14 cellular contexts compared by ENCODE assay signal in genomic region chr16:11671271-11671670, GRCh38. TPM values are rescaled to one million over a fixed set of nuclear protein-coding genes. Genes with fewer than 3 reads are reported as not detected.
A peak's percentile ranks its signal among the peaks of the same experiment; 100 is the strongest.
DNase-seq lines count a peak whose midpoint lies in the region; ATAC-seq and TF ChIP-seq lines count a peak whose summit lies in the region.
"Had no signal": no experiment of that assay in that cellular context is flagged by ENCODE, and none has a peak within 500 bp of the region (broad histone marks: within the 10 kb centered on the region; RNA-seq: fewer than 3 reads in every experiment).

No MANE protein-coding gene starts in this region.

- TF ChIP-seq CTCF in left ventricle myocardium inferior (IDR thresholded peaks at IDR 0.05; ENCODE audit: borderline replicate concordance) (no peak), right atrium auricular region (IDR thresholded peaks at IDR 0.05) (no peak), transverse colon (IDR thresholded peaks at IDR 0.05) (no peak)

- H3K4me3 Mint-ChIP-seq in activated naive CD8-positive, alpha-beta T cell: peak overlapping the region; percentile 85
- H3K4me3 Mint-ChIP-seq in memory B cell: peak overlapping the region; percentile 88

- H3K27me3 ChIP-seq in left ventricle myocardium inferior (ENCODE audit: low read depth) (no peaks in the 10 kb centered on the region), right atrium auricular region (no peaks in the 10 kb centered on the region), transverse colon (peaks cover 6% of the 10 kb centered on the region)

- H3K9me3 ChIP-seq in left ventricle myocardium inferior (replicated peaks) (no peaks in the 10 kb centered on the region), right atrium auricular region (no peaks in the 10 kb centered on the region), transverse colon (no peaks in the 10 kb centered on the region)

- 100% methylated on average over 2 of the region's 2 CpGs; no CpG with 5 or more reads in 1 of the 2 donors for WGBS in transverse colon (ENCODE audit: low coverage in 1 of 2), 2 donors

- TF ChIP-seq EP300 in transverse colon (IDR thresholded peaks at IDR 0.05; ENCODE audit: low read depth): no peak

- in situ Hi-C loops in transverse colon (cut with MboI; ENCODE audit: low pct_ligation_motif_present in 1 of 4, low pct_unique_long_range_greater_than_20kb in 1 of 4, low sequenced_read_pairs in 3 of 4): no loop called here

- peaks cover 64% of the 10 kb centered on the region for H3K4me1 Mint-ChIP-seq in activated naive CD8-positive, alpha-beta T cell (ENCODE audit: low read depth)
- H3K4me1 Mint-ChIP-seq in memory B cell: peaks cover 55% of the 10 kb centered on the region

- no peak for TF ChIP-seq POLR2A in transverse colon (IDR thresholded peaks at IDR 0.05)

- peak overlapping the region; percentile 85 for H3K27ac ChIP-seq in left ventricle myocardium inferior (replicated peaks)
- H3K27ac ChIP-seq in right atrium auricular region: peak overlapping the region in 1 of 2 donors; percentile 91
- peak overlapping the region in 1 of 4 donors; percentile 78 for H3K27ac ChIP-seq in transverse colon

- no peak for DNase-seq in left ventricle myocardium inferior
- DNase-seq in right atrium auricular region (ENCODE audit: low spot score): no peak
- DNase-seq in memory B cell (ENCODE audit: low spot score in 2 of 2): no peak
- DNase-seq in transverse colon: no peak
- no peak for DNase-seq in stimulated activated CD4-positive, alpha-beta T cell treated with anti-CD3 and anti-CD28 coated beads, Interleukin-4, amount 100 ng/mL, for 24 hours
- no peak for DNase-seq in NCI-H187 treated with DMSO at 0.1 percent for 48 hours (lab: John Stamatoyannopoulos, UW)
- DNase-seq in occipital lobe (lab: John Stamatoyannopoulos, UW): no peak
- DNase-seq: DMS53, left colon, NCI-H146, NCI-H446 treated with DMSO at 0.1 percent for 48 hours, nephron progenitor cell had no signal

- H3K27ac Mint-ChIP-seq in activated naive CD8-positive, alpha-beta T cell: peak overlapping the region; percentile 90
- peak overlapping the region; percentile 96 for H3K27ac Mint-ChIP-seq in memory B cell
- H3K27ac Mint-ChIP-seq: nephron progenitor cell had no signal

- H3K36me3 Mint-ChIP-seq in activated naive CD8-positive, alpha-beta T cell: no peaks in the 10 kb centered on the region
- peaks cover 12% of the 10 kb centered on the region for H3K36me3 Mint-ChIP-seq in memory B cell

- no peak overlapping the region for H3K4me3 ChIP-seq in left ventricle myocardium inferior
- H3K4me3 ChIP-seq in right atrium auricular region: no peak overlapping the region
- no peak overlapping the region for H3K4me3 ChIP-seq in transverse colon
- H3K4me3 ChIP-seq: K562 had no signal

- intact Hi-C loops in left ventricle myocardium inferior (cut with micrococcal nuclease): no loop called here
- intact Hi-C loops in transverse colon (cut with DNase I; ENCODE audit: low total_unique reads): no loop called here

- H3K4me1 ChIP-seq in left ventricle myocardium inferior: peaks cover 82% of the 10 kb centered on the region
- peaks cover 0 to 66% of the 10 kb centered on the region in 2 donors for H3K4me1 ChIP-seq in right atrium auricular region
- H3K4me1 ChIP-seq in transverse colon: peaks cover 12 to 68% (median 34%) of the 10 kb centered on the region in 4 donors

- H3K36me3 ChIP-seq in left ventricle myocardium inferior: peaks cover 5% of the 10 kb centered on the region
- peaks cover 5% of the 10 kb centered on the region for H3K36me3 ChIP-seq in right atrium auricular region
- H3K36me3 ChIP-seq in transverse colon: no peaks in the 10 kb centered on the region

- no peaks in the 10 kb centered on the region for H3K9me3 Mint-ChIP-seq in activated naive CD8-positive, alpha-beta T cell (ENCODE audit: low read depth)
- no peaks in the 10 kb centered on the region for H3K9me3 Mint-ChIP-seq in memory B cell
- H3K9me3 Mint-ChIP-seq: nephron progenitor cell had no signal

- ATAC-seq in memory B cell (ENCODE audit: low read depth): no peak
- ATAC-seq: K562, left colon had no signal

- H3K27me3 Mint-ChIP-seq in activated naive CD8-positive, alpha-beta T cell: no peaks in the 10 kb centered on the region
- H3K27me3 Mint-ChIP-seq in memory B cell: no peaks in the 10 kb centered on the region

RNA-seq across cellular contexts. Expression of gene SNN, which starts 3.0 kb away (rescaled TPM):
- 28.2 TPM for total RNA-seq in left ventricle myocardium inferior
- total RNA-seq in right atrium auricular region: 10 to 100 TPM; 18.9 to 20.0 TPM
- total RNA-seq in transverse colon: 10 to 100 TPM in 2 of 4 donors, 1 to 10 TPM in 2; 4.9 to 12.3 (median 8.6) TPM
- total RNA-seq in occipital lobe: 143 TPM
